In genomic region chr1:50930193-50930592, GRCh38 we compare ENCODE assay signal across 13 cellular contexts.
DNase-seq lines count a peak whose midpoint lies in the region; ATAC-seq lines count a peak whose summit lies in the region.
"Had no signal": no experiment of that assay in that cellular context is flagged by ENCODE, and none has a peak within 500 bp of the region (broad histone marks: within the 10 kb centered on the region; RNA-seq: fewer than 3 reads in every experiment).

No MANE protein-coding gene starts in this region.

- ATAC-seq in GM18520 (IDR thresholded peaks at IDR 0.05; ENCODE audit: unreplicated experiment), result peak; percentile 50
- ATAC-seq in GM21423 (IDR thresholded peaks at IDR 0.05; ENCODE audit: unreplicated experiment), result peak; percentile 85
- peak; percentile 70 for ATAC-seq in HG03159 (IDR thresholded peaks at IDR 0.05; ENCODE audit: unreplicated experiment)
- ATAC-seq: HCT116, T-helper 17 cell had no signal

- peak; percentile 35 for DNase-seq in cerebellar cortex (ENCODE audit: low spot score)
- no peak for DNase-seq in NCI-H1417 (lab: John Stamatoyannopoulos, UW)
- no peak for DNase-seq in NCI-H345 treated with DMSO at 0.1 percent for 48 hours (lab: John Stamatoyannopoulos, UW; ENCODE audit: unreplicated experiment)
- no peak for DNase-seq in activated CD4-positive, CD25-positive, alpha-beta regulatory T cell treated with anti-CD3 and anti-CD28 coated beads, Interleukin-2, amount 50 U/mL, for 72 hours
- no peak for DNase-seq in GDM1 (lab: John Stamatoyannopoulos, UW)
- DNase-seq: aorta, NCI-H2029, nucleus accumbens, T-helper 17 cell had no signal
